ENCODE assay signal across 20 cellular contexts in the genomic region with DNA sequence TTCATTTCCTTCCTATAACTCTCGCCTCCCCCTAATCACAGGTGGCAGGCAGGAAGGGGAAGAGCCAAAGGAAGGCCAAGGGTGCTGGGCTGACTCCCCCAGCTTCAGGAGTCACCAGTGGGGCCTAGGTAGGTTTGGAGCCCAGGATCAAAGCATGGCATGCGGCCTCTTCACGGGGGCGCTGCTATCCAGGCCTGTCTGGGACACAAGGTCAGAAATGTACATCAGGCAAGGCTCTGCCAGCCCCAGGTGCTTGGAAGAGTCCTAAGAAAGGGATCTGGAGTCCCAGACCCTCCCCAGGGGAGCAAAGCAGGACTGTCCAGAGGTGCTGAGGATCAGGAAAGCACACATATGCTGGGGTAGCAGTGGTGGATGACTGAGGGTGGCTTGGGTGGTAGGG. TPM values are rescaled to one million over a fixed set of nuclear protein-coding genes. Genes with fewer than 3 reads are reported as not detected.
DNase-seq lines count a peak whose midpoint lies in the region; ATAC-seq, FAIRE-seq and TF ChIP-seq lines count a peak whose summit lies in the region.
"Had no signal": no experiment of that assay in that cellular context is flagged by ENCODE, and none has a peak within 500 bp of the region (broad histone marks: within the 10 kb centered on the region; RNA-seq: fewer than 3 reads in every experiment).

No MANE protein-coding gene starts in this region.

- no peak for FAIRE-seq in kidney (lab: Jason Lieb, UNC)

- BruUV-seq in MCF 10A (replicated peaks; lab: Mats Ljungman, UMichigan), result no TSS peak

- no peak overlapping the region for H3K4me3 ChIP-seq in breast epithelium
- no peak overlapping the region for H3K4me3 ChIP-seq in kidney (ENCODE audit: low read length in 2 of 2)
- H3K4me3 ChIP-seq in vagina, result no peak overlapping the region
- H3K4me3 ChIP-seq: gastroesophageal sphincter, upper lobe of right lung had no signal

- CTCF ChIA-PET in MCF 10A (lab: Yijun Ruan, JAX), result interaction anchor here (1.1 kb wide), 1 partner anchor 53 kb away, joined by 4 read pairs; no protein-coding TSS in a partner anchor

- H3K27me3 ChIP-seq in breast epithelium, result no peaks in the 10 kb centered on the region
- H3K27me3 ChIP-seq in vagina, result no peaks in the 10 kb centered on the region
- H3K27me3 ChIP-seq: gastroesophageal sphincter, upper lobe of right lung had no signal

- no peak overlapping the region for H3K27ac Mint-ChIP-seq in MCF 10A (ENCODE audit: low read depth, unreplicated experiment)
- H3K27ac Mint-ChIP-seq in glutamatergic neuron (ENCODE audit: unreplicated experiment), result no peak overlapping the region
- H3K27ac Mint-ChIP-seq: activated B cell treated with CpG ODN at 0.5 μM for 24 hours; stimulated activated naive CD8-positive, alpha-beta T cell treated with anti-CD3 and anti-CD28 coated beads, Interleukin-15, Interleukin-2, amounts not matched to agents 100 ng/mL and 50 ng/mL, for 24 hours had no signal

- H3K9me3 Mint-ChIP-seq in MCF 10A (ENCODE audit: unreplicated experiment) (no peaks in the 10 kb centered on the region), glutamatergic neuron (ENCODE audit: unreplicated experiment) (peaks cover 8% of the 10 kb centered on the region)
- H3K9me3 Mint-ChIP-seq: activated B cell treated with CpG ODN at 0.5 μM for 24 hours; brain; stimulated activated naive CD8-positive, alpha-beta T cell treated with anti-CD3 and anti-CD28 coated beads, Interleukin-15, Interleukin-2, amounts not matched to agents 100 ng/mL and 50 ng/mL, for 24 hours had no signal

- H3K36me3 Mint-ChIP-seq in MCF 10A (ENCODE audit: insufficient read depth, unreplicated experiment), result peaks cover 21% of the 10 kb centered on the region
- H3K36me3 Mint-ChIP-seq in glutamatergic neuron (ENCODE audit: unreplicated experiment), result no peaks in the 10 kb centered on the region

- H3K4me3 Mint-ChIP-seq in MCF 10A (ENCODE audit: unreplicated experiment), result no peak overlapping the region
- H3K4me3 Mint-ChIP-seq in glutamatergic neuron (ENCODE audit: unreplicated experiment), result no peak overlapping the region
- H3K4me3 Mint-ChIP-seq: activated B cell treated with CpG ODN at 0.5 μM for 24 hours; brain; stimulated activated naive CD8-positive, alpha-beta T cell treated with anti-CD3 and anti-CD28 coated beads, Interleukin-15, Interleukin-2, amounts not matched to agents 100 ng/mL and 50 ng/mL, for 24 hours had no signal

- POLR2A ChIA-PET in MCF 10A (lab: Yijun Ruan, JAX), result interaction anchor here (0.7 to 2.1 kb wide), 4 partner anchors 9 to 40 kb away, joined by 3 to 7 read pairs (median 3); partner anchors contain the start of gene MTCH1

- intact Hi-C loops in breast epithelium (cut with DNase I; ENCODE audit: low total_unique reads) (no loop called here), MCF 10A (cut with micrococcal nuclease) (no loop called here), kidney (cut with DNase I) (no loop called here), vagina (cut with DNase I) (no loop called here)

- TF ChIP-seq POLR2A in breast epithelium (IDR thresholded peaks at IDR 0.05) (no peak), vagina (IDR thresholded peaks at IDR 0.05) (no peak)

- H3K27ac ChIP-seq in breast epithelium, result peak overlapping the region; percentile 14 to 20
- peak overlapping the region; percentile 65 for H3K27ac ChIP-seq in KOPT-K1 (ENCODE audit: low read depth, low read length, poor library complexity, severe bottlenecking)
- no peak overlapping the region for H3K27ac ChIP-seq in kidney (ENCODE audit: low read depth in 2 of 2, low read length in 2 of 2)
- H3K27ac ChIP-seq in vagina, result peak overlapping the region; percentile 60
- H3K27ac ChIP-seq: upper lobe of right lung had no signal

- TF ChIP-seq CTCF in breast epithelium (IDR thresholded peaks at IDR 0.05), result no peak
- TF ChIP-seq CTCF in MCF 10A (IDR thresholded peaks at IDR 0.05; ENCODE audit: unreplicated experiment), result no peak
- TF ChIP-seq CTCF in kidney (IDR thresholded peaks at IDR 0.05; ENCODE audit: borderline replicate concordance, extremely low read depth, insufficient read depth), result no peak
- no peak for TF ChIP-seq CTCF in vagina (IDR thresholded peaks at IDR 0.05)
- no peak for TF ChIP-seq CTCF in glutamatergic neuron (IDR thresholded peaks at IDR 0.05; ENCODE audit: partially characterized antibody, unreplicated experiment)

- DNase-seq in breast epithelium (ENCODE audit: low spot score in 2 of 2) (no peak), MCF 10A (ENCODE audit: unreplicated experiment) (no peak), kidney (peak; percentile 39), vagina (ENCODE audit: extremely low spot score in 2 of 2) (no peak), glutamatergic neuron (no peak)
- DNase-seq: activated B cell treated with CpG ODN at 0.5 μM for 24 hours; activated CD8-positive, alpha-beta memory T cell treated with anti-CD3 and anti-CD28 coated beads, Interleukin-2, amount 50 U/mL, for 4 hours; dermis blood vessel endothelial cell; NCI-H1417 treated with DMSO at 0.1 percent for 48 hours; NCI-H69; occipital lobe; SHP77 treated with DMSO at 0.1 percent for 48 hours; upper lobe of right lung had no signal

- no peak overlapping the region for H3K9ac ChIP-seq in kidney (ENCODE audit: low read length in 2 of 2)

- H3K9me3 ChIP-seq in breast epithelium, result no peaks in the 10 kb centered on the region
- H3K9me3 ChIP-seq in KOPT-K1 (ENCODE audit: insufficient read depth, low read length, poor library complexity, severe bottlenecking), result no peaks in the 10 kb centered on the region
- no peaks in the 10 kb centered on the region for H3K9me3 ChIP-seq in kidney (ENCODE audit: control insufficient read depth in 1 of 2, low read length in 2 of 2)
- H3K9me3 ChIP-seq in vagina, result no peaks in the 10 kb centered on the region
- H3K9me3 ChIP-seq: gastroesophageal sphincter, upper lobe of right lung had no signal

- H3K4me1 ChIP-seq in breast epithelium, result peaks cover 0 to 18% of the 10 kb centered on the region in 2 donors
- peaks cover 11 to 16% of the 10 kb centered on the region in 2 donors for H3K4me1 ChIP-seq in kidney (ENCODE audit: control insufficient read depth in 1 of 2, insufficient read depth in 1 of 2, low read depth in 1 of 2, low read length in 2 of 2)
- peaks cover 53% of the 10 kb centered on the region for H3K4me1 ChIP-seq in vagina

- ATAC-seq in esophagus mucosa, result no peak
- ATAC-seq: gastroesophageal sphincter had no signal

- H3K27me3 Mint-ChIP-seq in MCF 10A (ENCODE audit: insufficient read depth, unreplicated experiment) (no peaks in the 10 kb centered on the region), glutamatergic neuron (ENCODE audit: unreplicated experiment) (peaks cover 2% of the 10 kb centered on the region)
- H3K27me3 Mint-ChIP-seq: activated B cell treated with CpG ODN at 0.5 μM for 24 hours; stimulated activated naive CD8-positive, alpha-beta T cell treated with anti-CD3 and anti-CD28 coated beads, Interleukin-15, Interleukin-2, amounts not matched to agents 100 ng/mL and 50 ng/mL, for 24 hours had no signal

- H3K4me1 Mint-ChIP-seq in MCF 10A (ENCODE audit: insufficient read depth, unreplicated experiment), result peaks cover 45% of the 10 kb centered on the region
- no peaks in the 10 kb centered on the region for H3K4me1 Mint-ChIP-seq in glutamatergic neuron (ENCODE audit: low read depth, unreplicated experiment)

- H3K36me3 ChIP-seq in breast epithelium (no peaks in the 10 kb centered on the region), KOPT-K1 (ENCODE audit: insufficient read depth, low read length) (peaks cover 41% of the 10 kb centered on the region), kidney (ENCODE audit: control insufficient read depth in 1 of 2, insufficient read depth in 2 of 2, low read length in 2 of 2) (peaks cover 21 to 25% of the 10 kb centered on the region in 2 donors), vagina (peaks cover 0 to 27% of the 10 kb centered on the region in 2 donors)

RNA-seq across cellular contexts. Expression of gene PI16, which starts 10.4 kb away (rescaled TPM):
- total RNA-seq in breast epithelium, result 10 to 100 TPM in 1 of 3 donors, 1 to 10 TPM in 2; 2.8 to 14.9 (median 5.2) TPM
- total RNA-seq in MCF 10A (2022), result not detected in 2 replicates
- 1.7 TPM for total RNA-seq in kidney
- polyA plus RNA-seq in kidney (ENCODE audit: insufficient read depth, low read depth, low replicate concordance), result 3.5 TPM
- total RNA-seq in vagina, result 88.6 TPM
- not detected for total RNA-seq in glutamatergic neuron (ENCODE audit: unreplicated experiment)
- 0.20 TPM for total RNA-seq in esophagus mucosa
- total RNA-seq: dermis blood vessel endothelial cell, G401, LHCN-M2 had no signal

RNA-seq across cellular contexts. Expression of gene MTCH1, which starts 21.1 kb away (rescaled TPM):
- total RNA-seq in breast epithelium, result 100 to 1,000 TPM; 187 to 229 (median 215) TPM
- 74.9 and 78.2 TPM in 2 replicates for total RNA-seq in MCF 10A (2022)
- total RNA-seq in kidney, result 194 TPM
- 202 TPM for polyA plus RNA-seq in kidney (ENCODE audit: insufficient read depth, low read depth, low replicate concordance)
- 233 TPM for total RNA-seq in vagina
- 179 TPM for total RNA-seq in glutamatergic neuron (ENCODE audit: unreplicated experiment)
- total RNA-seq in esophagus mucosa, result 88.0 TPM

RNA-seq across cellular contexts. Expression of gene FGD2, which starts 40.5 kb away (rescaled TPM):
- total RNA-seq in breast epithelium, result 10 to 100 TPM; 11.5 to 51.4 (median 18.6) TPM
- not detected in 2 replicates for total RNA-seq in MCF 10A (2022)
- total RNA-seq in kidney, result 49.5 TPM
- polyA plus RNA-seq in kidney (ENCODE audit: insufficient read depth, low read depth, low replicate concordance), result 0.97 TPM
- 20.4 TPM for total RNA-seq in vagina
- total RNA-seq in glutamatergic neuron (ENCODE audit: unreplicated experiment), result not detected
- 9.8 TPM for total RNA-seq in esophagus mucosa
- total RNA-seq: dermis blood vessel endothelial cell, LHCN-M2 had no signal

Comparison
In these comparisons a context has a peak if more than half of its experiments do, and no peak if none do; other contexts are left out.
1. RNA of gene FGD2, which starts 40.5 kb away (total RNA-seq): 49.5 TPM in kidney (single experiment), 20.4 TPM in vagina (single experiment), 11.5 to 51.4 TPM in breast epithelium and 9.8 TPM in esophagus mucosa (single experiment); not detected in MCF 10A and not detected in glutamatergic neuron (single experiment); every median in the first group is over 10 times any median in the second.
2. H3K27ac ChIP-seq: peak in breast epithelium (2 of 2), KOPT-K1 (single experiment) and vagina (single experiment); none in kidney (0 of 2).